1 cellular context compared by ENCODE assay signal in genomic region chr9:120904061-120904998, GRCh38.
TF ChIP-seq lines count a peak whose summit lies in the region.

No MANE protein-coding gene starts in this region.

TF ChIP-seq in HepG2, 621 proteins besides CTCF, POLR2A, EP300 and RAD21:
- TF ChIP-seq TRIM24 (CRISPR knock-in tag; IDR thresholded peaks at IDR 0.05) (no peak), ZNF160 (CRISPR knock-in tag; IDR thresholded peaks at IDR 0.05) (no peak), KDM3A (CRISPR knock-in tag; IDR thresholded peaks at IDR 0.05; ENCODE audit: low read depth) (no peak), ZNF33B (CRISPR knock-in tag; IDR thresholded peaks at IDR 0.05) (no peak), IRX3 (CRISPR knock-in tag; IDR thresholded peaks at IDR 0.05; ENCODE audit: borderline replicate concordance, low read depth) (no peak), ZNF547 (CRISPR knock-in tag; IDR thresholded peaks at IDR 0.05) (no peak), ELF4 (CRISPR knock-in tag; IDR thresholded peaks at IDR 0.05; ENCODE audit: borderline replicate concordance) (no peak), ZFX (CRISPR knock-in tag; IDR thresholded peaks at IDR 0.05; ENCODE audit: low read depth) (no peak), ZNF775 (CRISPR knock-in tag; IDR thresholded peaks at IDR 0.05; ENCODE audit: borderline replicate concordance) (no peak)
